In genomic region chr9:128067898-128068655, GRCh38 we compare ENCODE assay signal across 8 cellular contexts. TPM values are rescaled to one million over a fixed set of nuclear protein-coding genes. Genes with fewer than 3 reads are reported as not detected.
DNase-seq lines count a peak whose midpoint lies in the region; ATAC-seq, FAIRE-seq and TF ChIP-seq lines count a peak whose summit lies in the region.

TSS of gene SLC25A25 (plus strand) at chr9:128068232. CDS start at chr9:128068320, 88 bp downstream.

- peak within 1 kb of the TSS; percentile 45; the same call in 1 of the 2 replicates for H2BK12ac ChIP-seq in H1 (ENCODE audit: low read depth, low read length)
- H2BK12ac ChIP-seq in mesenchymal stem cell (ENCODE audit: low read length in 2 of 2) = peak within 1 kb of the TSS in 1 of 2 experiments; percentile 59

- no peak for TF ChIP-seq POLR2A in H1 (IDR thresholded peaks at IDR 0.05; ENCODE audit: control extremely low read depth in 1 of 2, low read depth in 2 of 2, low read length in 2 of 2)

- H3K4me1 ChIP-seq in H1 (replicated peaks in 1 of 4; ENCODE audit: control insufficient read depth in 3 of 4, insufficient read depth in 4 of 4, low read length in 3 of 4) (peaks cover 10 to 16% (median 12%) of the 10 kb centered on the region in 4 experiments), mesenchymal stem cell (ENCODE audit: control insufficient read depth, insufficient read depth, low read depth, low read length) (peaks cover 17% of the 10 kb centered on the region)

- no peak for FAIRE-seq in H1 (lab: Jason Lieb, UNC)

- H2BK5ac ChIP-seq in H1 (ENCODE audit: low read depth, low read length) = peak within 1 kb of the TSS; percentile 89
- peak within 1 kb of the TSS; percentile 45 for H2BK5ac ChIP-seq in mesenchymal stem cell (ENCODE audit: low read depth, low read length, poor library complexity, severe bottlenecking)

- H2AFZ ChIP-seq in H1 (ENCODE audit: low read length) (peak within 1 kb of the TSS; percentile 77), mesenchymal stem cell (ENCODE audit: low read depth, low read length) (peak within 1 kb of the TSS; percentile 62)

- H3K36me3 ChIP-seq in H1 (ENCODE audit: control insufficient read depth in 2 of 4, insufficient read depth in 4 of 4, low read length in 3 of 4) = no peaks in the 10 kb centered on the region
- peaks cover 6 to 10% of the 10 kb centered on the region in 2 experiments for H3K36me3 ChIP-seq in mesenchymal stem cell (ENCODE audit: control insufficient read depth in 1 of 2, insufficient read depth in 2 of 2, low read depth in 1 of 2, low read length in 2 of 2)

- peak; percentile 63 for ATAC-seq in GM21360 (IDR thresholded peaks at IDR 0.05; ENCODE audit: unreplicated experiment)

- H3K27ac ChIP-seq in H1 (ENCODE audit: low read depth, low read length) (peak within 1 kb of the TSS; percentile 92), mesenchymal stem cell (ENCODE audit: low read length, poor library complexity, severe bottlenecking) (peak within 1 kb of the TSS; percentile 97)

- H4K8ac ChIP-seq in H1 (ENCODE audit: extremely low read depth, insufficient read depth, low read length) = peak within 1 kb of the TSS; percentile 58; the same call in 1 of the 2 replicates
- peak within 1 kb of the TSS; percentile 100 for H4K8ac ChIP-seq in mesenchymal stem cell (ENCODE audit: low read length)

- H2AK5ac ChIP-seq in H1 (ENCODE audit: low read depth, low read length) (peak within 1 kb of the TSS; percentile 76; the same call in 1 of the 2 replicates), mesenchymal stem cell (ENCODE audit: low read length, severe bottlenecking) (peak within 1 kb of the TSS; percentile 50)

- no peak for TF ChIP-seq CTCF in H1 (IDR thresholded peaks at IDR 0.05; ENCODE audit: control extremely low read depth in 1 of 3, insufficient read depth in 1 of 3, low read depth in 1 of 3, low read length in 3 of 3)

- WGBS in H1 (ENCODE audit: extremely low coverage in 1 of 2, insufficient coverage in 1 of 2, insufficient read length in 1 of 2, insufficient replicate concordance in 2 of 2, low coverage in 1 of 2, low lambda C conversion rate in 2 of 2, missing lambda C conversion rate in 1 of 2), 2 experiments = 2% methylated on average over 69 of the region's 92 CpGs; no CpG with 5 or more reads in 1 of the 2 experiments
- WGBS in mesenchymal stem cell = 1% methylated on average over 80 of the region's 92 CpGs

- H3K14ac ChIP-seq in H1 (ENCODE audit: insufficient read length) (no peak within 1 kb of the TSS), mesenchymal stem cell (ENCODE audit: low read length in 2 of 2) (peak within 1 kb of the TSS in 1 of 2 experiments; percentile 85)

- peak within 1 kb of the TSS; percentile 75 to 84 (median 82) for H3K4me3 ChIP-seq in H1 (ENCODE audit: extremely low read depth in 1 of 4, insufficient read depth in 2 of 4, low read depth in 3 of 4, low read length in 4 of 4)
- H3K4me3 ChIP-seq in mesenchymal stem cell (ENCODE audit: insufficient read depth in 1 of 2, low read depth in 1 of 2, low read length in 2 of 2) = peak within 1 kb of the TSS; percentile 92 to 98

- H3K18ac ChIP-seq in H1 (ENCODE audit: extremely low read depth, low read length) (peak within 1 kb of the TSS; percentile 88), mesenchymal stem cell (ENCODE audit: low read depth in 1 of 2, low read length in 2 of 2) (peak within 1 kb of the TSS; percentile 98 to 99)

- no peak within 1 kb of the TSS for H3K23ac ChIP-seq in H1 (ENCODE audit: insufficient read length)
- H3K23ac ChIP-seq in mesenchymal stem cell (ENCODE audit: low read length in 2 of 2) = peak within 1 kb of the TSS in 1 of 2 experiments; percentile 34

- H3K23me2 ChIP-seq in H1 (ENCODE audit: low read depth, low read length) = peaks cover 8% of the 10 kb centered on the region

- POLR2A ChIA-PET in H1 (lab: Charles Lee; ENCODE audit: partially characterized antibody) = interaction anchor here (1.0 to 1.7 kb wide), 6 partner anchors 11 to 139 kb away, joined by 3 to 7 read pairs (median 6); no protein-coding TSS in a partner anchor

- no peak for TF ChIP-seq RAD21 in H1 (IDR thresholded peaks at IDR 0.05 in 1 of 2, conservative IDR thresholded peaks at IDR 0.05 in 1 of 2; ENCODE audit: low read depth in 2 of 2, low read length in 2 of 2)

- H2BK20ac ChIP-seq in H1 (ENCODE audit: low read length) = no peak within 1 kb of the TSS

- H2BK15ac ChIP-seq in H1 (ENCODE audit: low read length) (0 out of 2 replicates have a peak within 1 kb of the TSS, but pooled peaks have one; percentile 72), mesenchymal stem cell (ENCODE audit: low read depth, poor library complexity, severe bottlenecking) (peak within 1 kb of the TSS; percentile 94)

- H3K56ac ChIP-seq in H1 (replicated peaks; ENCODE audit: insufficient read length, low read depth, low read length) = peak within 1 kb of the TSS; percentile 92

- DNase-seq in CMK (ENCODE audit: low read depth) (peak; percentile 97), HT1080 (ENCODE audit: low read depth) (peak; percentile 99), NOMO-1 treated with DMSO at 0.1 percent for 48 hours (lab: John Stamatoyannopoulos, UW; ENCODE audit: unreplicated experiment) (peak; percentile 98), H1 (ENCODE audit: low read depth in 1 of 2, low spot score in 2 of 2) (peak; percentile 98 to 100), mesenchymal stem cell (peak; percentile 99)
- peak; percentile 100 for DNase-seq in activated CD8-positive, alpha-beta memory T cell treated with anti-CD3 and anti-CD28 coated beads for 4 hours (ENCODE audit: low read depth in 2 of 2)
- DNase-seq in stimulated activated CD8-positive, alpha-beta memory T cell treated with anti-CD3 and anti-CD28 coated beads, Interleukin-12 subunit alpha, Interleukin-12 subunit beta, amount 100 ng/mL, for 4 hours (ENCODE audit: low read depth) = peak; percentile 100

- H2BK120ac ChIP-seq in H1 (replicated peaks; ENCODE audit: low read depth, low read length) (peak within 1 kb of the TSS; percentile 94), mesenchymal stem cell (ENCODE audit: low read depth, low read length) (peak within 1 kb of the TSS; percentile 78)

- peaks cover 0 to 4% of the 10 kb centered on the region in 2 experiments for H4K20me1 ChIP-seq in H1 (replicated peaks in 1 of 2; ENCODE audit: control insufficient read depth in 1 of 2, insufficient read depth in 2 of 2, low read length in 2 of 2)

- peak within 1 kb of the TSS; percentile 98 for H3K4ac ChIP-seq in H1 (replicated peaks; ENCODE audit: insufficient read length, low read depth, low read length)
- peak within 1 kb of the TSS; percentile 94 to 95 for H3K4ac ChIP-seq in mesenchymal stem cell (ENCODE audit: low read depth in 1 of 2, low read length in 2 of 2)

- TF ChIP-seq EP300 in H1 (IDR thresholded peaks at IDR 0.05; ENCODE audit: borderline replicate concordance in 1 of 2, low read depth in 2 of 2, low read length in 2 of 2) = no peak

- H3K9me3 ChIP-seq in H1 (ENCODE audit: insufficient read depth in 2 of 2, low read depth in 1 of 2, low read length in 1 of 2) (no peaks in the 10 kb centered on the region), mesenchymal stem cell (ENCODE audit: control insufficient read depth, low read length) (no peaks in the 10 kb centered on the region)

- peak within 1 kb of the TSS; percentile 89 for H4K5ac ChIP-seq in H1 (ENCODE audit: insufficient read length, low read depth, low read length)

- CTCF ChIA-PET in H1 (lab: Charles Lee; ENCODE audit: partially characterized antibody) = interaction anchor here (0.6 to 2.7 kb wide), 6 partner anchors 21 to 113 kb away, joined by 3 to 13 read pairs (median 8); no protein-coding TSS in a partner anchor

- H3K9ac ChIP-seq in H1 (replicated peaks in 1 of 4; ENCODE audit: extremely low read depth in 1 of 4, low read depth in 3 of 4, low read length in 3 of 4) = peak within 1 kb of the TSS; percentile 73 to 91 (median 86)
- H3K9ac ChIP-seq in mesenchymal stem cell (ENCODE audit: low read length) = peak within 1 kb of the TSS; percentile 100

- peaks cover 11% of the 10 kb centered on the region for H3K79me1 ChIP-seq in H1 (ENCODE audit: low read depth, low read length)
- peaks cover 30% of the 10 kb centered on the region for H3K79me1 ChIP-seq in mesenchymal stem cell (replicated peaks; ENCODE audit: low read length, poor library complexity, severe bottlenecking)

- peak within 1 kb of the TSS; percentile 97 for H4K91ac ChIP-seq in H1 (replicated peaks; ENCODE audit: insufficient read length, low read length)
- H4K91ac ChIP-seq in mesenchymal stem cell (ENCODE audit: low read length) = peak within 1 kb of the TSS; percentile 96

- H3K79me2 ChIP-seq in H1 (ENCODE audit: control insufficient read depth in 1 of 2, insufficient read depth in 2 of 2, low read length in 2 of 2) = peaks cover 0 to 31% of the 10 kb centered on the region in 2 experiments; a peak in 2 of 4 replicates

- peak within 1 kb of the TSS; percentile 95 to 98 for H3K4me2 ChIP-seq in H1 (ENCODE audit: insufficient read depth in 1 of 2, low read depth in 2 of 2, low read length in 2 of 2)
- H3K4me2 ChIP-seq in mesenchymal stem cell (ENCODE audit: low read length, poor library complexity, severe bottlenecking) = peak within 1 kb of the TSS; percentile 87

- H3K27me3 ChIP-seq in H1 (replicated peaks in 1 of 4; ENCODE audit: control insufficient read depth in 3 of 4, extremely low read depth in 1 of 4, insufficient read depth in 3 of 4, low read length in 3 of 4) = no peaks in the 10 kb centered on the region; a peak in 1 of 7 replicates
- no peaks in the 10 kb centered on the region for H3K27me3 ChIP-seq in mesenchymal stem cell (ENCODE audit: control insufficient read depth in 1 of 2, insufficient read depth in 1 of 2, low read length in 2 of 2)

TF ChIP-seq in H1, 55 proteins besides CTCF, POLR2A, EP300 and RAD21 (continues in another document):
- TF ChIP-seq ASH2L (IDR thresholded peaks at IDR 0.05; ENCODE audit: low read length) (peak; percentile 12), SP4 (IDR thresholded peaks at IDR 0.05; ENCODE audit: low read length) (no peak), KDM4A (IDR thresholded peaks at IDR 0.05; ENCODE audit: low read depth, low read length, severe bottlenecking) (peak; percentile 62), PHF8 (conservative IDR thresholded peaks at IDR 0.05; ENCODE audit: low read depth, low read length) (peak; percentile 65), CEBPB (IDR thresholded peaks at IDR 0.05; ENCODE audit: low read depth, low read length) (no peak)

RNA-seq across cellular contexts. Expression of gene SLC25A25, which starts in this region (rescaled TPM):
- 14.4 and 15.1 TPM in 2 replicates for total RNA-seq in HT1080 (2014; rRNA removed; shearing (Covaris generic))
- 7.7 and 8.2 TPM in 2 replicates for polyA plus RNA-seq in HT1080 (2015; cell fraction: cytosol; rRNA removed)
- polyA plus RNA-seq in HT1080 (2015; cell fraction: nucleus; rRNA removed) = 9.1 and 12.0 TPM in 2 replicates
- 16.8 and 18.5 TPM in 2 replicates for total RNA-seq in H1 (2021; fragmentation: NEBNext Ultra II Directional; extraction: Animal tissue kit (Norgen Biotek cat#: 25700))
- 6.5 and 10.0 TPM in 2 replicates for polyA plus RNA-seq in H1 (2011; rRNA removed)
- polyA plus RNA-seq in H1 (2011; cell fraction: cytosol; rRNA removed) = 13.4 TPM
- 20.4 TPM for polyA plus RNA-seq in H1 (2011; cell fraction: nucleus; rRNA removed)
- 13.0 to 16.1 TPM (median 14.5 TPM) in 4 replicates for polyA plus RNA-seq in H1 (2012, experiment 1 of 2)
- polyA plus RNA-seq in H1 (2012, experiment 2 of 2) = 11.4 TPM
- polyA plus RNA-seq in H1 (2013, experiment 1 of 2) = 6.5 TPM
- 6.8 TPM for polyA plus RNA-seq in H1 (2013, experiment 2 of 2)
- 11.8 and 11.9 TPM in 2 replicates for polyA minus RNA-seq in H1 (2011; rRNA and poly(A)+ RNA removed)
- 15.9 TPM for polyA minus RNA-seq in H1 (2011; cell fraction: cytosol; rRNA and poly(A)+ RNA removed)
- polyA minus RNA-seq in H1 (2011; cell fraction: nucleus; rRNA and poly(A)+ RNA removed) = 11.6 TPM
- 6.8 TPM for polyA plus RNA-seq in mesenchymal stem cell (2013, experiment 1 of 2)
- polyA plus RNA-seq in mesenchymal stem cell (2013, experiment 2 of 2) = 6.4 TPM

Comparison
In these comparisons a context has a peak if more than half of its experiments do, and no peak if none do; other contexts are left out.
1. Peak in every context shown above with its lines: DNase-seq, ATAC-seq, H3K4me3 ChIP-seq and H3K27ac ChIP-seq.